ENCODE assay signal across 25 cellular contexts in genomic region chr18:3192752-3193151, GRCh38. TPM values are rescaled to one million over a fixed set of nuclear protein-coding genes. Genes with fewer than 3 reads are reported as not detected.
"Had no signal": no experiment of that assay in that cellular context is flagged by ENCODE, and none has a peak within 500 bp of the region (broad histone marks: within the 10 kb centered on the region; RNA-seq: fewer than 3 reads in every experiment).

No MANE protein-coding gene starts in this region.

- H3K4me3 ChIP-seq: K562, SJSA1, SK-N-MC had no signal

- DNase-seq: Kasumi-1, MM.1S, NCI-H1092 treated with DMSO at 0.1 percent for 48 hours, NCI-H1436, NCI-H187, NCI-H2029, NCI-H2081 treated with DMSO at 0.1 percent for 48 hours, NCI-H2171, NCI-H226, NCI-H446, NCI-H510A, NCI-H524 treated with DMSO at 0.1 percent for 48 hours, NCI-H69, NCI-H774, Right ventricle myocardium superior, RPMI8226, SIG-M5 had no signal

- H3K9me3 ChIP-seq: SJSA1 had no signal

- H3K36me3 ChIP-seq: SJSA1 had no signal

- H3K27ac ChIP-seq: HL-60, KMS-11, SJSA1, SK-N-MC had no signal

- H3K27ac Mint-ChIP-seq: IgD-negative memory B cell had no signal

- ATAC-seq: K562 had no signal

- FAIRE-seq: HTR-8/SVneo, K562, RCC 7860 had no signal

- H3K4me1 ChIP-seq: SJSA1 had no signal

- H3K9me3 Mint-ChIP-seq: IgD-negative memory B cell had no signal

- H3K27me3 Mint-ChIP-seq: IgD-negative memory B cell had no signal

- H3K9ac ChIP-seq: KMS-11 had no signal

- H3K4me3 Mint-ChIP-seq: IgD-negative memory B cell had no signal

RNA-seq across cellular contexts. Expression of gene MYOM1, which starts 27.0 kb away (rescaled TPM):
- total RNA-seq: SJSA1 had no signal
